Comparison of ENCODE assay signal across 8 cellular contexts in genomic region chr6:70955441-70956190, GRCh38. TPM values are rescaled to one million over a fixed set of nuclear protein-coding genes. Genes with fewer than 3 reads are reported as not detected.
A peak's percentile ranks its signal among the peaks of the same experiment; 100 is the strongest.
DNase-seq lines count a peak whose midpoint lies in the region; ATAC-seq and TF ChIP-seq lines count a peak whose summit lies in the region.

No MANE protein-coding gene starts in this region.

- peak; percentile 97 for ATAC-seq in GM18861 (IDR thresholded peaks at IDR 0.05; ENCODE audit: unreplicated experiment)
- peak; percentile 96 for ATAC-seq in HG03095 (IDR thresholded peaks at IDR 0.05; ENCODE audit: unreplicated experiment)
- peak; percentile 88 to 89 for ATAC-seq in activated CD4-positive, CD25-positive, alpha-beta regulatory T cell treated with anti-CD3 and anti-CD28 coated beads, Interleukin-2, amount 50 U/mL, for 24 hours

- in situ Hi-C loops in ACHN (cut with HindIII; ENCODE audit: low pct_ligation_motif_present, low pct_unique_long_range_greater_than_20kb, low sequenced_read_pairs), result no loop called here

- peak overlapping the region; percentile 35 for H3K4me3 ChIP-seq in kidney epithelial cell (ENCODE audit: low read depth, low read length)

- DNase-seq in ACHN, result peak; percentile 76
- peak; percentile 92 for DNase-seq in NCI-H2171 (lab: John Stamatoyannopoulos, UW)
- DNase-seq in cerebellar cortex (ENCODE audit: low spot score), result peak; percentile 75
- DNase-seq in kidney epithelial cell (ENCODE audit: low read depth), result peak; percentile 25
- DNase-seq in stimulated activated CD4-positive, alpha-beta T cell treated with anti-CD3 and anti-CD28 coated beads, Interleukin-15, amount 100 ng/mL, for 1 hour (ENCODE audit: low read depth in 1 of 2, low spot score in 1 of 2), result peak; percentile 65 to 81

- no peaks in the 10 kb centered on the region for H3K36me3 ChIP-seq in kidney epithelial cell (ENCODE audit: control insufficient read depth, insufficient read depth, low read length)

- peak; percentile 75 for TF ChIP-seq CTCF in kidney epithelial cell (IDR thresholded peaks at IDR 0.05; ENCODE audit: insufficient read depth, low read length, poor library complexity, severe bottlenecking)

- peaks cover 47% of the 10 kb centered on the region for H3K27me3 ChIP-seq in kidney epithelial cell (ENCODE audit: control insufficient read depth, insufficient read depth, low read length)

RNA-seq across cellular contexts. Expression of gene B3GAT2, which starts 1.2 kb away (rescaled TPM):
- total RNA-seq in kidney epithelial cell, result not detected in 2 replicates

Comparison
In these comparisons a context has a peak if more than half of its experiments do, and no peak if none do; other contexts are left out.
1. Peak in every context shown above with its lines: DNase-seq, ATAC-seq and H3K4me3 ChIP-seq.
2. DNase-seq: peak in every context shown above with its lines; median percentile 92 in NCI-H2171; 76 in ACHN; 75 in cerebellar cortex; 73 in stimulated activated CD4-positive, alpha-beta T cell treated with anti-CD3 and anti-CD28 coated beads, Interleukin-15, amount 100 ng/mL, for 1 hour; 25 in kidney epithelial cell.